ENCODE assay signal across 16 cellular contexts in genomic region chr1:225685476-225686176, GRCh38.
"Had no signal": no experiment of that assay in that cellular context is flagged by ENCODE, and none has a peak within 500 bp of the region (broad histone marks: within the 10 kb centered on the region; RNA-seq: fewer than 3 reads in every experiment).

No MANE protein-coding gene starts in this region.

- DNase-seq: cerebellar nuclear complex; effector CD4-positive, alpha-beta T cell; endodermal cell; gastrocnemius medialis; heart right ventricle; islet precursor cell; left lung; mesendoderm; naive thymus-derived CD8-positive, alpha-beta T cell; stimulated activated CD4-positive, alpha-beta T cell treated with anti-CD3 and anti-CD28 coated beads, Interleukin-4, amount 100 ng/mL, for 24 hours; testis had no signal

- H3K27me3 ChIP-seq: gastrocnemius medialis, heart right ventricle, left lung, neutrophil, right atrium auricular region, testis had no signal

- ATAC-seq: gastrocnemius medialis; left lung; naive thymus-derived CD8-positive, alpha-beta T cell; stimulated activated memory B cell treated with anti-CD40 and anti-IgM and Interleukin-4, amounts not matched to agents 10 μg/mL and 1 μg/mL and 100 μg/mL, for 72 hours had no signal

- H3K4me3 ChIP-seq: coronary artery, gastrocnemius medialis, heart right ventricle, left lung, lung, right atrium auricular region, testis had no signal

- H3K4me1 ChIP-seq: left lung, right atrium auricular region, testis had no signal

- H3K36me3 ChIP-seq: gastrocnemius medialis, heart right ventricle, left lung, neutrophil, right atrium auricular region had no signal

- H3K27ac ChIP-seq: gastrocnemius medialis, heart right ventricle, left lung, neutrophil, right atrium auricular region, testis had no signal

- H3K9me3 ChIP-seq: gastrocnemius medialis, heart right ventricle, left lung, neutrophil, right atrium auricular region, testis had no signal
